ENCODE assay signal across 1 cellular context in genomic region chr1:21302747-21303715, GRCh38.
A peak's percentile ranks its signal among the peaks of the same experiment; 100 is the strongest.
TF ChIP-seq lines count a peak whose summit lies in the region.

No MANE protein-coding gene starts in this region.

TF ChIP-seq in HepG2, 621 proteins besides CTCF, POLR2A, EP300 and RAD21 (continued from another document):
- TF ChIP-seq THRA (CRISPR knock-in tag; IDR thresholded peaks at IDR 0.05; ENCODE audit: borderline replicate concordance) = no peak
- 0 out of 2 replicates have a peak, but pooled peaks have one; percentile 23 for TF ChIP-seq ZNF749 (CRISPR knock-in tag; IDR thresholded peaks at IDR 0.05; ENCODE audit: borderline replicate concordance)
- TF ChIP-seq LCORL (IDR thresholded peaks at IDR 0.05) = no peak
- 0 out of 2 replicates have a peak, but pooled peaks have one; percentile 42 for TF ChIP-seq LCORL (CRISPR knock-in tag; IDR thresholded peaks at IDR 0.05)
- no peak for TF ChIP-seq BRCA1 (CRISPR knock-in tag; IDR thresholded peaks at IDR 0.05)
- no peak for TF ChIP-seq ZNF576 (CRISPR knock-in tag; IDR thresholded peaks at IDR 0.05)
- no peak for TF ChIP-seq TBP (CRISPR knock-in tag; IDR thresholded peaks at IDR 0.05)
- 0 out of 2 replicates have a peak, but pooled peaks have one; percentile 38 for TF ChIP-seq HNRNPL (IDR thresholded peaks at IDR 0.05; ENCODE audit: low read depth, low read length)
- 0 out of 2 replicates have a peak, but pooled peaks have one; percentile 14 for TF ChIP-seq FOSL2 (CRISPR knock-in tag; IDR thresholded peaks at IDR 0.05)
- TF ChIP-seq ZNF484 (CRISPR knock-in tag; IDR thresholded peaks at IDR 0.05; ENCODE audit: borderline replicate concordance, low read depth) = no peak
- TF ChIP-seq, protein P1, sequence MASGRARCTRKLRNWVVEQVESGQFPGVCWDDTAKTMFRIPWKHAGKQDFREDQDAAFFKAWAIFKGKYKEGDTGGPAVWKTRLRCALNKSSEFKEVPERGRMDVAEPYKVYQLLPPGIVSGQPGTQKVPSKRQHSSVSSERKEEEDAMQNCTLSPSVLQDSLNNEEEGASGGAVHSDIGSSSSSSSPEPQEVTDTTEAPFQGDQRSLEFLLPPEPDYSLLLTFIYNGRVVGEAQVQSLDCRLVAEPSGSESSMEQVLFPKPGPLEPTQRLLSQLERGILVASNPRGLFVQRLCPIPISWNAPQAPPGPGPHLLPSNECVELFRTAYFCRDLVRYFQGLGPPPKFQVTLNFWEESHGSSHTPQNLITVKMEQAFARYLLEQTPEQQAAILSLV (CRISPR knock-in tag; IDR thresholded peaks at IDR 0.05; ENCODE audit: borderline replicate concordance) = no peak
- TF ChIP-seq ZSCAN9 (CRISPR knock-in tag; IDR thresholded peaks at IDR 0.05; ENCODE audit: borderline replicate concordance) = no peak
- no peak for TF ChIP-seq NFE2 (CRISPR knock-in tag; IDR thresholded peaks at IDR 0.05)
- TF ChIP-seq HMGA1 (CRISPR knock-in tag; conservative IDR thresholded peaks at IDR 0.05) = no peak
- no peak for TF ChIP-seq ARID3A (IDR thresholded peaks at IDR 0.05; ENCODE audit: low read depth, low read length)
- peak; percentile 80 for TF ChIP-seq STAG1 (CRISPR knock-in tag; IDR thresholded peaks at IDR 0.05)
- TF ChIP-seq RXRA (CRISPR knock-in tag; IDR thresholded peaks at IDR 0.05) = no peak
- TF ChIP-seq, protein P2, sequence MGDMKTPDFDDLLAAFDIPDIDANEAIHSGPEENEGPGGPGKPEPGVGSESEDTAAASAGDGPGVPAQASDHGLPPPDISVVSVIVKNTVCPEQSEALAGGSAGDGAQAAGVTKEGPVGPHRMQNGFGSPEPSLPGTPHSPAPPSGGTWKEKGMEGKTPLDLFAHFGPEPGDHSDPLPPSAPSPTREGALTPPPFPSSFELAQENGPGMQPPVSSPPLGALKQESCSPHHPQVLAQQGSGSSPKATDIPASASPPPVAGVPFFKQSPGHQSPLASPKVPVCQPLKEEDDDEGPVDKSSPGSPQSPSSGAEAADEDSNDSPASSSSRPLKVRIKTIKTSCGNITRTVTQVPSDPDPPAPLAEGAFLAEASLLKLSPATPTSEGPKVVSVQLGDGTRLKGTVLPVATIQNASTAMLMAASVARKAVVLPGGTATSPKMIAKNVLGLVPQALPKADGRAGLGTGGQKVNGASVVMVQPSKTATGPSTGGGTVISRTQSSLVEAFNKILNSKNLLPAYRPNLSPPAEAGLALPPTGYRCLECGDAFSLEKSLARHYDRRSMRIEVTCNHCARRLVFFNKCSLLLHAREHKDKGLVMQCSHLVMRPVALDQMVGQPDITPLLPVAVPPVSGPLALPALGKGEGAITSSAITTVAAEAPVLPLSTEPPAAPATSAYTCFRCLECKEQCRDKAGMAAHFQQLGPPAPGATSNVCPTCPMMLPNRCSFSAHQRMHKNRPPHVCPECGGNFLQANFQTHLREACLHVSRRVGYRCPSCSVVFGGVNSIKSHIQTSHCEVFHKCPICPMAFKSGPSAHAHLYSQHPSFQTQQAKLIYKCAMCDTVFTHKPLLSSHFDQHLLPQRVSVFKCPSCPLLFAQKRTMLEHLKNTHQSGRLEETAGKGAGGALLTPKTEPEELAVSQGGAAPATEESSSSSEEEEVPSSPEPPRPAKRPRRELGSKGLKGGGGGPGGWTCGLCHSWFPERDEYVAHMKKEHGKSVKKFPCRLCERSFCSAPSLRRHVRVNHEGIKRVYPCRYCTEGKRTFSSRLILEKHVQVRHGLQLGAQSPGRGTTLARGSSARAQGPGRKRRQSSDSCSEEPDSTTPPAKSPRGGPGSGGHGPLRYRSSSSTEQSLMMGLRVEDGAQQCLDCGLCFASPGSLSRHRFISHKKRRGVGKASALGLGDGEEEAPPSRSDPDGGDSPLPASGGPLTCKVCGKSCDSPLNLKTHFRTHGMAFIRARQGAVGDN (CRISPR knock-in tag; IDR thresholded peaks at IDR 0.05) = peak; percentile 35; the same call in 1 of the 2 replicates
- TF ChIP-seq SMC3 (IDR thresholded peaks at IDR 0.05; ENCODE audit: low read length) = peak; percentile 60
- TF ChIP-seq, protein P3, sequence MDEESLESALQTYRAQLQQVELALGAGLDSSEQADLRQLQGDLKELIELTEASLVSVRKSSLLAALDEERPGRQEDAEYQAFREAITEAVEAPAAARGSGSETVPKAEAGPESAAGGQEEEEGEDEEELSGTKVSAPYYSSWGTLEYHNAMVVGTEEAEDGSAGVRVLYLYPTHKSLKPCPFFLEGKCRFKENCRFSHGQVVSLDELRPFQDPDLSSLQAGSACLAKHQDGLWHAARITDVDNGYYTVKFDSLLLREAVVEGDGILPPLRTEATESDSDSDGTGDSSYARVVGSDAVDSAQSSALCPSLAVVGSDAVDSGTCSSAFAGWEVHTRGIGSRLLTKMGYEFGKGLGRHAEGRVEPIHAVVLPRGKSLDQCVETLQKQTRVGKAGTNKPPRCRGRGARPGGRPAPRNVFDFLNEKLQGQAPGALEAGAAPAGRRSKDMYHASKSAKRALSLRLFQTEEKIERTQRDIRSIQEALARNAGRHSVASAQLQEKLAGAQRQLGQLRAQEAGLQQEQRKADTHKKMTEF (CRISPR knock-in tag; IDR thresholded peaks at IDR 0.05) = no peak
- TF ChIP-seq BRF2 (CRISPR knock-in tag; IDR thresholded peaks at IDR 0.05) = no peak
- TF ChIP-seq KAT8 (CRISPR knock-in tag; IDR thresholded peaks at IDR 0.05) = no peak
- TF ChIP-seq XRCC5 (optimal IDR thresholded peaks at IDR 0.05; ENCODE audit: low read length) = peak; percentile 16
- TF ChIP-seq NFRKB (IDR thresholded peaks at IDR 0.05) = no peak
- TF ChIP-seq ELF3 (CRISPR knock-in tag; IDR thresholded peaks at IDR 0.05) = 0 out of 2 replicates have a peak, but pooled peaks have one; percentile 23
TF ChIP-seq in HepG2: peak in this region for 10.
